ENCODE assay signal across 8 cellular contexts in the genomic region with DNA sequence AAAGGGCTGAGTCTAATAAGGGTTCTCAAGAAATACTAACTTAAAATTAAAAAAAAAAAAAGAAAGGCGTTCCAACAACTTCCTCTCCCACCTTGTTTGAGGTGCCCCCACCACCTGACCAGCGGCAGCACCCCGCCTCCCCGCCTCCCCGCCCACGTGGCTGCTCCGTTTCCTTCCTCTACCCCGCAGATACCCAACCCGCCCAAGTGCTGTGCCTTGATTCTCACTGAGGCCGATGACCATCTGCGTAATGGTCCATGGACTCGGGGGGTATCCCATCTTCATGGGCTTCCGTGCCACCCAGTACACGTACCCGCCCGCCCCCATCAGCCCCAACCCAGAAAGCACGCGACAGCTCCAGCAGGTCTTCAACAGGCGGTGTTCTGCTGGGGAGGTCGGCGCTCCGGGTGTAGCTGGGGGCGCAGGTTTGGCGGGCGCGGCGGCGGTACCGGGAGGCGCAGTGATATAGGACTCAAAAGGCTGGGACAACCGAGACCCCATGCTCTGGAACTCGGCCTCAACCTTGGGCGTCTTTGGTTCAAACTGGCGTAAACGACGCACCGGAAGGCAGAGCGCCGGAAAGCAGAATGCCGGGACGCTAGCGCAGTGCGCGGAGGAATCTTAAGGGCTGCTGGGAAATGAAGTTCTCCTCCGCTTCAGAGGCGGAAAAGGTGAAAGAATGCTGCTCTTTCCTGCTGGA. TPM values are rescaled to one million over a fixed set of nuclear protein-coding genes. Genes with fewer than 3 reads are reported as not detected.
A peak's percentile ranks its signal among the peaks of the same experiment; 100 is the strongest.
DNase-seq lines count a peak whose midpoint lies in the region; ATAC-seq, FAIRE-seq and TF ChIP-seq lines count a peak whose summit lies in the region.

A gene with protein sequence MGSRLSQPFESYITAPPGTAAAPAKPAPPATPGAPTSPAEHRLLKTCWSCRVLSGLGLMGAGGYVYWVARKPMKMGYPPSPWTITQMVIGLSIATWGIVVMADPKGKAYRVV (minus strand): TSS at position 545 of the 700 bp plus-strand sequence. CDS start 44 bp downstream, at position 501.

- no peaks in the 10 kb centered on the region for H3K36me3 ChIP-seq in SJCRH30
- peaks cover 10 to 41% of the 10 kb centered on the region in 2 donors for H3K36me3 ChIP-seq in neuronal stem cell (replicated peaks in 1 of 2; ENCODE audit: control insufficient read depth in 2 of 2, insufficient read depth in 2 of 2, low read length in 2 of 2)

- H2AK5ac ChIP-seq in neuronal stem cell (ENCODE audit: low read depth, low read length): peak within 1 kb of the TSS; percentile 70

- H3K27me3 ChIP-seq in SJCRH30 (no peaks in the 10 kb centered on the region), neuronal stem cell (ENCODE audit: control insufficient read depth in 3 of 3, insufficient read depth in 3 of 3, low read depth in 1 of 3, low read length in 3 of 3) (no peaks in the 10 kb centered on the region)

- no peak for FAIRE-seq in frontal cortex (lab: Jason Lieb, UNC)

- peaks cover 4% of the 10 kb centered on the region; the same call in 1 of the 2 replicates for H3K4me1 ChIP-seq in SJCRH30
- peaks cover 0 to 2% of the 10 kb centered on the region in 2 donors for H3K4me1 ChIP-seq in neuronal stem cell (ENCODE audit: control insufficient read depth in 2 of 2, insufficient read depth in 1 of 2, low read depth in 1 of 2, low read length in 2 of 2)

- WGBS in neuronal stem cell (ENCODE audit: extremely low coverage in 2 of 2, insufficient read length in 2 of 2, insufficient replicate concordance in 1 of 2), 2 donors: no CpG with 5 or more reads among the region's 46 CpGs

- no peak within 1 kb of the TSS for H3K14ac ChIP-seq in neuronal stem cell (ENCODE audit: low read length)

- no peaks in the 10 kb centered on the region for H3K79me1 ChIP-seq in neuronal stem cell (ENCODE audit: low read depth, low read length)

- no peak within 1 kb of the TSS for H2BK120ac ChIP-seq in neuronal stem cell (ENCODE audit: low read depth, low read length)

- no peak within 1 kb of the TSS for H2BK15ac ChIP-seq in neuronal stem cell (ENCODE audit: low read length)

- H3K9ac ChIP-seq in neuronal stem cell (ENCODE audit: low read depth, low read length, poor library complexity): peak within 1 kb of the TSS; percentile 86

- peak within 1 kb of the TSS; percentile 66 for H2BK5ac ChIP-seq in neuronal stem cell (ENCODE audit: low read length)

- DNase-seq in EH (ENCODE audit: low read depth): peak; percentile 80
- DNase-seq in Kasumi-1 (lab: John Stamatoyannopoulos, UW): peak; percentile 59 to 67
- peak; percentile 78 to 86 for DNase-seq in SJCRH30
- peak; percentile 56 for DNase-seq in activated gamma-delta T cell treated with anti-CD3 and anti-CD28 coated beads, Interleukin-2, amount 50 U/mL, for 16 hours (ENCODE audit: low read depth)
- peak; percentile 64 to 70 for DNase-seq in frontal cortex (ENCODE audit: low spot score in 2 of 2)
- peak; percentile 70 for DNase-seq in neuronal stem cell (ENCODE audit: low spot score)

- no peak for TF ChIP-seq CTCF in subcutaneous adipose tissue (IDR thresholded peaks at IDR 0.05; ENCODE audit: low read depth)

- H4K8ac ChIP-seq in neuronal stem cell (ENCODE audit: low read depth, low read length): peak within 1 kb of the TSS; percentile 65

- H3K23ac ChIP-seq in neuronal stem cell (ENCODE audit: low read depth, low read length, poor library complexity): peak within 1 kb of the TSS; percentile 93

- no peak within 1 kb of the TSS for H2BK12ac ChIP-seq in neuronal stem cell (ENCODE audit: low read length)

- H3K4me2 ChIP-seq in neuronal stem cell (ENCODE audit: insufficient read depth, low read length, poor library complexity, severe bottlenecking): peak within 1 kb of the TSS; percentile 59

- H2AFZ ChIP-seq in neuronal stem cell (ENCODE audit: low read length): peak within 1 kb of the TSS; percentile 99

- no peak within 1 kb of the TSS for H4K91ac ChIP-seq in neuronal stem cell (ENCODE audit: low read depth, low read length, poor library complexity)

- no peaks in the 10 kb centered on the region for H3K9me3 ChIP-seq in SJCRH30 (replicated peaks)
- H3K9me3 ChIP-seq in neuronal stem cell (replicated peaks in 1 of 2; ENCODE audit: control insufficient read depth in 2 of 2, insufficient read depth in 1 of 2, low read depth in 1 of 2, low read length in 2 of 2): no peaks in the 10 kb centered on the region

- peak within 1 kb of the TSS; percentile 97 for H3K18ac ChIP-seq in neuronal stem cell (ENCODE audit: low read length)

- peak within 1 kb of the TSS; percentile 84 for H3K27ac ChIP-seq in SJCRH30
- H3K27ac ChIP-seq in neuronal stem cell (replicated peaks; ENCODE audit: low read length): no peak within 1 kb of the TSS

- peak; percentile 89 for ATAC-seq in GM21825 (IDR thresholded peaks at IDR 0.05; ENCODE audit: unreplicated experiment)

- H3K4me3 ChIP-seq in SJCRH30 (peak within 1 kb of the TSS; percentile 97), neuronal stem cell (ENCODE audit: low read length in 2 of 2) (peak within 1 kb of the TSS; percentile 84 to 96)

- H3K4ac ChIP-seq in neuronal stem cell (ENCODE audit: low read length): no peak within 1 kb of the TSS

RNA-seq across cellular contexts. Expression of the gene that starts here (rescaled TPM):
- total RNA-seq in SJCRH30 (2014; rRNA removed; shearing (Covaris generic)): 15.0 and 19.6 TPM in 2 replicates
- total RNA-seq in frontal cortex (32.2 TPM), subcutaneous adipose tissue (10 to 100 TPM; 10.1 to 20.2 (median 16.6) TPM)
- 75.4 TPM for polyA plus RNA-seq in neuronal stem cell (2013, experiment 1 of 2)
- polyA plus RNA-seq in neuronal stem cell (2013, experiment 2 of 2): 80.9 TPM
